In the genomic region with DNA sequence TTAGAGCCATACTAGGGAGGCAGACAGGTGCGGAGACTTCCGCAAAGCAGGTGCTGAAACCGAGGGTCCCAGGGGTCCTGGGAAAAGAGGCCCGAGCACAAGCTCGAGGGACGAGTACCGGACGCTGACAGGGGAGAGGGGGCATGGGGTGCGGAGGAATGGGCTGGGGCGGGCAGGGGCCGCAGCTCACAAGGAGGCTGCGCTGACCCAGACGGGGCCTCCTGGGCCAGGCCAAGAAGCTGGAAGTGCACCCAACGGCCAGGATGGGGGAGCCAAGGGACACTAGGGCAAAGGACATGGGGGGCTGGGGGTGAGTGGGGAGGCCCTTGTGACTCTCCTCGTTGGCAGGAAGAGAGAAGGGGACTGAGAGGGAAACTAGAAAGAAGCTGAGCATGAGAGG, we compare ENCODE assay signal across 11 cellular contexts. TPM values are rescaled to one million over a fixed set of nuclear protein-coding genes. Genes with fewer than 3 reads are reported as not detected.
DNase-seq lines count a peak whose midpoint lies in the region; ATAC-seq and TF ChIP-seq lines count a peak whose summit lies in the region.
"Had no signal": no experiment of that assay in that cellular context is flagged by ENCODE, and none has a peak within 500 bp of the region (broad histone marks: within the 10 kb centered on the region; RNA-seq: fewer than 3 reads in every experiment).

No MANE protein-coding gene starts in this region.

- POLR2A ChIA-PET in AG04449 (lab: Yijun Ruan, JAX), result interaction anchor here (0.9 to 1.3 kb wide), 2 partner anchors 9 kb away, joined by 5 read pairs; no protein-coding TSS in a partner anchor

- H3K4me3 Mint-ChIP-seq in activated T-helper 1 cell treated with anti-CD3 and anti-CD28 coated beads, Interleukin-12 subunit alpha, Interleukin-12 subunit beta, Interleukin-2, Interleukin-4 antibody, amounts not matched to agents 30 ng/mL and 10 ng/mL and 1 ng/mL, durations not matched to agents 14 hours and 24 hours and 36 hours, result peak overlapping the region; percentile 94
- H3K4me3 Mint-ChIP-seq in memory B cell, result peak overlapping the region; percentile 88

- H3K36me3 Mint-ChIP-seq in activated T-helper 1 cell treated with anti-CD3 and anti-CD28 coated beads, Interleukin-12 subunit alpha, Interleukin-12 subunit beta, Interleukin-2, Interleukin-4 antibody, amounts not matched to agents 30 ng/mL and 10 ng/mL and 1 ng/mL, durations not matched to agents 14 hours and 24 hours and 36 hours (ENCODE audit: low read depth), result peaks cover 3% of the 10 kb centered on the region
- H3K36me3 Mint-ChIP-seq in memory B cell, result peaks cover 3% of the 10 kb centered on the region

- no peaks in the 10 kb centered on the region for H3K9me3 Mint-ChIP-seq in activated T-helper 1 cell treated with anti-CD3 and anti-CD28 coated beads, Interleukin-12 subunit alpha, Interleukin-12 subunit beta, Interleukin-2, Interleukin-4 antibody, amounts not matched to agents 30 ng/mL and 10 ng/mL and 1 ng/mL, durations not matched to agents 14 hours and 24 hours and 36 hours
- no peaks in the 10 kb centered on the region for H3K9me3 Mint-ChIP-seq in memory B cell

- no peak for ATAC-seq in memory B cell (ENCODE audit: low read depth)
- no peak for ATAC-seq in GM19397 (IDR thresholded peaks at IDR 0.05; ENCODE audit: unreplicated experiment)
- ATAC-seq: activated CD4-positive, CD25-positive, alpha-beta regulatory T cell treated with anti-CD3 and anti-CD28 coated beads, Interleukin-2, amount 50 U/mL, for 24 hours had no signal

- DNase-seq in AG04449 (ENCODE audit: low read depth, low spot score) (no peak), memory B cell (ENCODE audit: low spot score in 2 of 2) (no peak), COLO829 (ENCODE audit: low spot score) (no peak), GM19238 (ENCODE audit: insufficient read length, low spot score) (no peak), ecto neural progenitor cell (ENCODE audit: low spot score) (no peak)
- DNase-seq in activated T-helper 1 cell treated with anti-CD3 and anti-CD28 coated beads, Interleukin-12 subunit alpha, Interleukin-12 subunit beta, Interleukin-2, Interleukin-4 antibody, amounts not matched to agents 30 ng/mL and 10 ng/mL and 1 ng/mL, durations not matched to agents 14 hours and 24 hours and 36 hours (ENCODE audit: low spot score), result no peak
- DNase-seq: DMS53, kidney glomerular epithelial cell had no signal

- TF ChIP-seq CTCF in AG04449 (IDR thresholded peaks at IDR 0.05; ENCODE audit: insufficient read depth, low read length, missing control alignments) (no peak), GM12875 (IDR thresholded peaks at IDR 0.05; ENCODE audit: borderline replicate concordance, insufficient read depth, low read depth, low read length) (no peak)

- no peaks in the 10 kb centered on the region for H3K27me3 Mint-ChIP-seq in activated T-helper 1 cell treated with anti-CD3 and anti-CD28 coated beads, Interleukin-12 subunit alpha, Interleukin-12 subunit beta, Interleukin-2, Interleukin-4 antibody, amounts not matched to agents 30 ng/mL and 10 ng/mL and 1 ng/mL, durations not matched to agents 14 hours and 24 hours and 36 hours (ENCODE audit: insufficient read depth)
- no peaks in the 10 kb centered on the region for H3K27me3 Mint-ChIP-seq in memory B cell

- CTCF ChIA-PET in AG04449 (lab: Yijun Ruan, JAX), result interaction anchor here (0.5 to 1.3 kb wide), 5 partner anchors 13 to 101 kb away, joined by 3 to 4 read pairs (median 3); no protein-coding TSS in a partner anchor

- peak overlapping the region; percentile 55 for H3K27ac Mint-ChIP-seq in activated T-helper 1 cell treated with anti-CD3 and anti-CD28 coated beads, Interleukin-12 subunit alpha, Interleukin-12 subunit beta, Interleukin-2, Interleukin-4 antibody, amounts not matched to agents 30 ng/mL and 10 ng/mL and 1 ng/mL, durations not matched to agents 14 hours and 24 hours and 36 hours
- peak overlapping the region; percentile 75 for H3K27ac Mint-ChIP-seq in memory B cell

- H3K4me1 Mint-ChIP-seq in activated T-helper 1 cell treated with anti-CD3 and anti-CD28 coated beads, Interleukin-12 subunit alpha, Interleukin-12 subunit beta, Interleukin-2, Interleukin-4 antibody, amounts not matched to agents 30 ng/mL and 10 ng/mL and 1 ng/mL, durations not matched to agents 14 hours and 24 hours and 36 hours (ENCODE audit: low read depth), result peaks cover 23% of the 10 kb centered on the region
- H3K4me1 Mint-ChIP-seq in memory B cell, result peaks cover 17% of the 10 kb centered on the region

- intact Hi-C loops in activated T-helper 1 cell treated with anti-CD3 and anti-CD28 coated beads, Interleukin-12 subunit alpha, Interleukin-12 subunit beta, Interleukin-2, Interleukin-4 antibody, amounts not matched to agents 30 ng/mL and 10 ng/mL and 1 ng/mL, durations not matched to agents 14 hours and 24 hours and 36 hours (cut with micrococcal nuclease), result no loop called here

- H3K4me3 ChIP-seq in AG04449 (ENCODE audit: low read depth, low read length) (peak overlapping the region; percentile 92; the same call in 1 of the 2 replicates), GM12875 (ENCODE audit: low read depth, low read length) (peak overlapping the region; percentile 5)

RNA-seq across cellular contexts. Expression of a gene that starts 1.8 kb away (rescaled TPM):
- 265 and 282 TPM in 2 replicates for total RNA-seq in activated T-helper 1 cell treated with anti-CD3 and anti-CD28 coated beads, Interleukin-12 subunit alpha, Interleukin-12 subunit beta, Interleukin-2, Interleukin-4 antibody, amounts not matched to agents 30 ng/mL and 10 ng/mL and 1 ng/mL, durations not matched to agents 14 hours and 24 hours and 36 hours

RNA-seq across cellular contexts. Expression of a gene that starts 10.5 kb away (rescaled TPM):
- total RNA-seq in activated T-helper 1 cell treated with anti-CD3 and anti-CD28 coated beads, Interleukin-12 subunit alpha, Interleukin-12 subunit beta, Interleukin-2, Interleukin-4 antibody, amounts not matched to agents 30 ng/mL and 10 ng/mL and 1 ng/mL, durations not matched to agents 14 hours and 24 hours and 36 hours, result 236 and 241 TPM in 2 replicates

RNA-seq across cellular contexts. Expression of a gene that starts 26.4 kb away (rescaled TPM):
- total RNA-seq in activated T-helper 1 cell treated with anti-CD3 and anti-CD28 coated beads, Interleukin-12 subunit alpha, Interleukin-12 subunit beta, Interleukin-2, Interleukin-4 antibody, amounts not matched to agents 30 ng/mL and 10 ng/mL and 1 ng/mL, durations not matched to agents 14 hours and 24 hours and 36 hours, result 201 and 202 TPM in 2 replicates

RNA-seq across cellular contexts. Expression of a gene that starts 53.4 kb away (rescaled TPM):
- 15.8 and 18.3 TPM in 2 replicates for total RNA-seq in activated T-helper 1 cell treated with anti-CD3 and anti-CD28 coated beads, Interleukin-12 subunit alpha, Interleukin-12 subunit beta, Interleukin-2, Interleukin-4 antibody, amounts not matched to agents 30 ng/mL and 10 ng/mL and 1 ng/mL, durations not matched to agents 14 hours and 24 hours and 36 hours
